In genomic region chr1:108646661-108647269, GRCh38 we compare ENCODE assay signal across 8 cellular contexts. TPM values are rescaled to one million over a fixed set of nuclear protein-coding genes. Genes with fewer than 3 reads are reported as not detected.
DNase-seq lines count a peak whose midpoint lies in the region; ATAC-seq, FAIRE-seq and TF ChIP-seq lines count a peak whose summit lies in the region.

No MANE protein-coding gene starts in this region.

- peak overlapping the region; percentile 53 for H3K4me3 Mint-ChIP-seq in activated T-helper 2 cell treated with anti-CD3 and anti-CD28 coated beads, Interferon-gamma antibody, Interleukin-2, Interleukin-4, amounts not matched to agents 10 μg/mL and 5 μg/mL and 100 μg/mL, durations not matched to agents 14 hours and 24 hours and 36 hours (ENCODE audit: low read depth)
- no peak overlapping the region for H3K4me3 Mint-ChIP-seq in progenitor cell of endocrine pancreas (ENCODE audit: low read depth)

- peak overlapping the region; percentile 97 for H3K27ac Mint-ChIP-seq in activated T-helper 2 cell treated with anti-CD3 and anti-CD28 coated beads, Interferon-gamma antibody, Interleukin-2, Interleukin-4, amounts not matched to agents 10 μg/mL and 5 μg/mL and 100 μg/mL, durations not matched to agents 14 hours and 24 hours and 36 hours
- H3K27ac Mint-ChIP-seq in progenitor cell of endocrine pancreas, result peak overlapping the region; percentile 9

- H3K36me3 Mint-ChIP-seq in activated T-helper 2 cell treated with anti-CD3 and anti-CD28 coated beads, Interferon-gamma antibody, Interleukin-2, Interleukin-4, amounts not matched to agents 10 μg/mL and 5 μg/mL and 100 μg/mL, durations not matched to agents 14 hours and 24 hours and 36 hours (ENCODE audit: low read depth), result peaks cover 66% of the 10 kb centered on the region
- no peaks in the 10 kb centered on the region for H3K36me3 Mint-ChIP-seq in progenitor cell of endocrine pancreas (ENCODE audit: insufficient read depth)

- peaks cover 54% of the 10 kb centered on the region for H3K4me1 Mint-ChIP-seq in activated T-helper 2 cell treated with anti-CD3 and anti-CD28 coated beads, Interferon-gamma antibody, Interleukin-2, Interleukin-4, amounts not matched to agents 10 μg/mL and 5 μg/mL and 100 μg/mL, durations not matched to agents 14 hours and 24 hours and 36 hours (ENCODE audit: low read depth)
- peaks cover 11% of the 10 kb centered on the region for H3K4me1 Mint-ChIP-seq in progenitor cell of endocrine pancreas (ENCODE audit: low read depth)

- intact Hi-C loops in activated T-helper 2 cell treated with anti-CD3 and anti-CD28 coated beads, Interferon-gamma antibody, Interleukin-2, Interleukin-4, amounts not matched to agents 10 μg/mL and 5 μg/mL and 100 μg/mL, durations not matched to agents 14 hours and 24 hours and 36 hours (cut with micrococcal nuclease), result no loop called here

- ATAC-seq in GM21786 (IDR thresholded peaks at IDR 0.05; ENCODE audit: unreplicated experiment), result peak; percentile 36
- ATAC-seq in GM19328 (IDR thresholded peaks at IDR 0.05; ENCODE audit: unreplicated experiment), result no peak

- no peaks in the 10 kb centered on the region for H3K27me3 Mint-ChIP-seq in activated T-helper 2 cell treated with anti-CD3 and anti-CD28 coated beads, Interferon-gamma antibody, Interleukin-2, Interleukin-4, amounts not matched to agents 10 μg/mL and 5 μg/mL and 100 μg/mL, durations not matched to agents 14 hours and 24 hours and 36 hours (ENCODE audit: low read depth)
- H3K27me3 Mint-ChIP-seq in progenitor cell of endocrine pancreas, result no peaks in the 10 kb centered on the region

- H3K9me3 Mint-ChIP-seq in activated T-helper 2 cell treated with anti-CD3 and anti-CD28 coated beads, Interferon-gamma antibody, Interleukin-2, Interleukin-4, amounts not matched to agents 10 μg/mL and 5 μg/mL and 100 μg/mL, durations not matched to agents 14 hours and 24 hours and 36 hours, result peaks cover 6% of the 10 kb centered on the region
- no peaks in the 10 kb centered on the region for H3K9me3 Mint-ChIP-seq in progenitor cell of endocrine pancreas (ENCODE audit: low read depth)

- FAIRE-seq in urothelium cell line (lab: Jason Lieb, UNC), result no peak

- peak; percentile 94 to 100 for DNase-seq in NOMO-1 (lab: John Stamatoyannopoulos, UW; ENCODE audit: unreplicated experiment in 2 of 2)
- peak; percentile 70 for DNase-seq in activated T-helper 2 cell treated with anti-CD3 and anti-CD28 coated beads, Interferon-gamma antibody, Interleukin-2, Interleukin-4, amounts not matched to agents 10 μg/mL and 5 μg/mL and 100 μg/mL, durations not matched to agents 14 hours and 24 hours and 36 hours (ENCODE audit: low spot score)
- peak; percentile 90 for DNase-seq in foreskin melanocyte
- DNase-seq in progenitor cell of endocrine pancreas (ENCODE audit: low spot score, unreplicated experiment), result no peak
- DNase-seq in urothelium cell line (ENCODE audit: low spot score), result peak; percentile 28
- DNase-seq in cerebellum (ENCODE audit: low spot score), result no peak

- TF ChIP-seq CTCF in progenitor cell of endocrine pancreas (IDR thresholded peaks at IDR 0.05; ENCODE audit: unreplicated experiment), result no peak

RNA-seq across cellular contexts. Expression of gene HENMT1, which starts 14.1 kb away (rescaled TPM):
- total RNA-seq in activated T-helper 2 cell treated with anti-CD3 and anti-CD28 coated beads, Interferon-gamma antibody, Interleukin-2, Interleukin-4, amounts not matched to agents 10 μg/mL and 5 μg/mL and 100 μg/mL, durations not matched to agents 14 hours and 24 hours and 36 hours, result 16.5 and 17.7 TPM in 2 replicates
- total RNA-seq in progenitor cell of endocrine pancreas (5.9 and 9.1 TPM in 2 replicates), cerebellum (17.2 TPM)

RNA-seq across cellular contexts. Expression of gene PRPF38B, which starts 45.3 kb away (rescaled TPM):
- total RNA-seq in activated T-helper 2 cell treated with anti-CD3 and anti-CD28 coated beads, Interferon-gamma antibody, Interleukin-2, Interleukin-4, amounts not matched to agents 10 μg/mL and 5 μg/mL and 100 μg/mL, durations not matched to agents 14 hours and 24 hours and 36 hours, result 86.7 and 88.5 TPM in 2 replicates
- 54.7 and 59.1 TPM in 2 replicates for total RNA-seq in progenitor cell of endocrine pancreas
- total RNA-seq in cerebellum, result 25.0 TPM

Comparison
In these comparisons a context has a peak if more than half of its experiments do, and no peak if none do; other contexts are left out.
1. DNase-seq: peak in NOMO-1 (2 of 2), activated T-helper 2 cell treated with anti-CD3 and anti-CD28 coated beads, Interferon-gamma antibody, Interleukin-2, Interleukin-4, amounts not matched to agents 10 μg/mL and 5 μg/mL and 100 μg/mL, durations not matched to agents 14 hours and 24 hours and 36 hours (single experiment), foreskin melanocyte (single experiment) and urothelium cell line (single experiment); none in progenitor cell of endocrine pancreas (single experiment) and cerebellum (single experiment).